25 cellular contexts compared by ENCODE assay signal in genomic region chr16:37511-37910, GRCh38. TPM values are rescaled to one million over a fixed set of nuclear protein-coding genes. Genes with fewer than 3 reads are reported as not detected.
DNase-seq lines count a peak whose midpoint lies in the region; ATAC-seq and TF ChIP-seq lines count a peak whose summit lies in the region.
"Had no signal": no experiment of that assay in that cellular context is flagged by ENCODE, and none has a peak within 500 bp of the region (broad histone marks: within the 10 kb centered on the region; RNA-seq: fewer than 3 reads in every experiment).

No MANE protein-coding gene starts in this region.

- peaks cover 53% of the 10 kb centered on the region for H3K4me1 Mint-ChIP-seq in dendritic cell treated with granulocyte-macrophage colony-stimulating factor and Interleukin-4, amounts not matched to agents 40 ng/mL and 50 ng/mL, for 4 days (ENCODE audit: low read depth)
- H3K4me1 Mint-ChIP-seq in naive thymus-derived CD8-positive, alpha-beta T cell: peaks cover 25 to 69% (median 40%) of the 10 kb centered on the region in 4 donors
- H3K4me1 Mint-ChIP-seq in stimulated activated naive CD8-positive, alpha-beta T cell treated with anti-CD3 and anti-CD28 coated beads, Interleukin-15, amount 100 ng/mL, for 72 hours: peaks cover 56% of the 10 kb centered on the region
- H3K4me1 Mint-ChIP-seq in mesothelial cell of epicardium: peaks cover 10% of the 10 kb centered on the region
- H3K4me1 Mint-ChIP-seq: WTC11 had no signal

- peak; percentile 24 for DNase-seq in CD1c-positive myeloid dendritic cell (ENCODE audit: extremely low spot score)
- peak; percentile 14 to 58 for DNase-seq in NOMO-1 (lab: John Stamatoyannopoulos, UW; ENCODE audit: unreplicated experiment in 2 of 2)
- no peak for DNase-seq in naive thymus-derived CD8-positive, alpha-beta T cell
- DNase-seq in stimulated activated naive CD8-positive, alpha-beta T cell treated with anti-CD3 and anti-CD28 coated beads, Interleukin-15, amount 100 ng/mL, for 72 hours: no peak
- no peak for DNase-seq in mesothelial cell of epicardium (ENCODE audit: low spot score in 2 of 2, unreplicated experiment in 2 of 2)
- no peak for DNase-seq in NCI-H187 treated with DMSO at 0.1 percent for 48 hours (lab: John Stamatoyannopoulos, UW)
- no peak for DNase-seq in NCI-H1417 treated with DMSO at 0.1 percent for 48 hours (lab: John Stamatoyannopoulos, UW)
- DNase-seq: ACHN; activated T-cell treated with anti-CD3 and anti-CD28 coated beads, Interleukin-2, amount 50 U/mL, for 4 hours; central memory CD4-positive, alpha-beta T cell; gastrocnemius medialis; NCI-H187; NCI-H2227 treated with DMSO at 0.1 percent for 48 hours; NCI-H774; nephron progenitor cell; psoas muscle; SJCRH30; stimulated activated CD4-positive, alpha-beta T cell treated with anti-CD3 and anti-CD28 coated beads, Interleukin-1b, Interleukin-23, amount 100 ng/mL, for 48 hours had no signal

- intact Hi-C loops in dendritic cell treated with granulocyte-macrophage colony-stimulating factor and Interleukin-4, amounts not matched to agents 40 ng/mL and 50 ng/mL, for 4 days (cut with micrococcal nuclease): no loop called here

- no peaks in the 10 kb centered on the region for H3K9me3 Mint-ChIP-seq in dendritic cell treated with granulocyte-macrophage colony-stimulating factor and Interleukin-4, amounts not matched to agents 40 ng/mL and 50 ng/mL, for 4 days
- H3K9me3 Mint-ChIP-seq in naive thymus-derived CD8-positive, alpha-beta T cell: no peaks in the 10 kb centered on the region
- no peaks in the 10 kb centered on the region for H3K9me3 Mint-ChIP-seq in stimulated activated naive CD8-positive, alpha-beta T cell treated with anti-CD3 and anti-CD28 coated beads, Interleukin-15, amount 100 ng/mL, for 72 hours
- H3K9me3 Mint-ChIP-seq in mesothelial cell of epicardium: peaks cover 5% of the 10 kb centered on the region
- H3K9me3 Mint-ChIP-seq: activated naive CD4-positive, alpha-beta T cell treated with anti-CD3 and anti-CD28 coated beads, Interleukin-2, amount 50 U/mL, for 24 hours; activated T-cell treated with anti-CD3 and anti-CD28 coated beads, Interleukin-2, amount 50 U/mL, for 4 hours had no signal

- ATAC-seq in naive thymus-derived CD8-positive, alpha-beta T cell: no peak
- no peak for ATAC-seq in stimulated activated naive CD8-positive, alpha-beta T cell treated with anti-CD3 and anti-CD28 coated beads, Interleukin-15, amount 100 ng/mL, for 72 hours
- ATAC-seq: activated T-cell treated with anti-CD3 and anti-CD28 coated beads, Interleukin-2, amount 50 U/mL, for 4 hours; gastrocnemius medialis; Panc1; psoas muscle; stimulated activated naive CD8-positive, alpha-beta T cell treated with anti-CD3 and anti-CD28 coated beads, Interleukin-15, Interleukin-2, amounts not matched to agents 100 U/mL and 50 U/mL, for 24 hours; WTC11 had no signal

- H3K27ac Mint-ChIP-seq in dendritic cell treated with granulocyte-macrophage colony-stimulating factor and Interleukin-4, amounts not matched to agents 40 ng/mL and 50 ng/mL, for 4 days: peak overlapping the region; percentile 11
- peak overlapping the region in 6 of 10 donors; percentile 14 to 93 (median 30) for H3K27ac Mint-ChIP-seq in naive thymus-derived CD8-positive, alpha-beta T cell
- no peak overlapping the region for H3K27ac Mint-ChIP-seq in stimulated activated naive CD8-positive, alpha-beta T cell treated with anti-CD3 and anti-CD28 coated beads, Interleukin-15, amount 100 ng/mL, for 72 hours
- no peak overlapping the region for H3K27ac Mint-ChIP-seq in mesothelial cell of epicardium
- H3K27ac Mint-ChIP-seq: activated naive CD4-positive, alpha-beta T cell treated with anti-CD3 and anti-CD28 coated beads, Interleukin-2, amount 50 U/mL, for 24 hours; nephron progenitor cell had no signal

- no peak for TF ChIP-seq CTCF in mesothelial cell of epicardium (IDR thresholded peaks at IDR 0.05; ENCODE audit: unreplicated experiment)

- POLR2A ChIA-PET in naive thymus-derived CD8-positive, alpha-beta T cell (lab: Charles Lee): interaction anchor here (0.6 to 1.0 kb wide), 2 partner anchors 59 to 90 kb away, joined by 4 to 7 read pairs; no protein-coding TSS in a partner anchor

- H3K4me3 Mint-ChIP-seq in dendritic cell treated with granulocyte-macrophage colony-stimulating factor and Interleukin-4, amounts not matched to agents 40 ng/mL and 50 ng/mL, for 4 days: no peak overlapping the region
- H3K4me3 Mint-ChIP-seq in naive thymus-derived CD8-positive, alpha-beta T cell: peak overlapping the region in 3 of 10 donors; percentile 27 to 52 (median 34)
- no peak overlapping the region for H3K4me3 Mint-ChIP-seq in stimulated activated naive CD8-positive, alpha-beta T cell treated with anti-CD3 and anti-CD28 coated beads, Interleukin-15, amount 100 ng/mL, for 72 hours
- no peak overlapping the region for H3K4me3 Mint-ChIP-seq in mesothelial cell of epicardium
- H3K4me3 Mint-ChIP-seq: activated naive CD4-positive, alpha-beta T cell treated with anti-CD3 and anti-CD28 coated beads, Interleukin-2, amount 50 U/mL, for 24 hours; activated T-cell treated with anti-CD3 and anti-CD28 coated beads, Interleukin-2, amount 50 U/mL, for 4 hours; nephron progenitor cell; WTC11 had no signal

- peaks cover 31% of the 10 kb centered on the region for H3K36me3 Mint-ChIP-seq in dendritic cell treated with granulocyte-macrophage colony-stimulating factor and Interleukin-4, amounts not matched to agents 40 ng/mL and 50 ng/mL, for 4 days (ENCODE audit: low read depth)
- peaks cover 0 to 11% (median 0%) of the 10 kb centered on the region in 3 donors for H3K36me3 Mint-ChIP-seq in naive thymus-derived CD8-positive, alpha-beta T cell
- peaks cover 13% of the 10 kb centered on the region for H3K36me3 Mint-ChIP-seq in mesothelial cell of epicardium

- H3K27me3 Mint-ChIP-seq in dendritic cell treated with granulocyte-macrophage colony-stimulating factor and Interleukin-4, amounts not matched to agents 40 ng/mL and 50 ng/mL, for 4 days: no peaks in the 10 kb centered on the region
- no peaks in the 10 kb centered on the region for H3K27me3 Mint-ChIP-seq in naive thymus-derived CD8-positive, alpha-beta T cell
- no peaks in the 10 kb centered on the region for H3K27me3 Mint-ChIP-seq in stimulated activated naive CD8-positive, alpha-beta T cell treated with anti-CD3 and anti-CD28 coated beads, Interleukin-15, amount 100 ng/mL, for 72 hours
- H3K27me3 Mint-ChIP-seq in mesothelial cell of epicardium (ENCODE audit: low read depth): no peaks in the 10 kb centered on the region
- H3K27me3 Mint-ChIP-seq: activated naive CD4-positive, alpha-beta T cell treated with anti-CD3 and anti-CD28 coated beads, Interleukin-2, amount 50 U/mL, for 24 hours had no signal

RNA-seq across cellular contexts. Expression of gene POLR3K, which starts 15.9 kb away (rescaled TPM):
- total RNA-seq in naive thymus-derived CD8-positive, alpha-beta T cell: 10 to 100 TPM; 16.2 to 17.1 TPM
- 10 to 100 TPM; 20.9 to 29.5 (median 23.1) TPM for polyA plus RNA-seq in naive thymus-derived CD8-positive, alpha-beta T cell
- 8.7 to 9.2 TPM (median 9.1 TPM) in 3 replicates for total RNA-seq in mesothelial cell of epicardium
- total RNA-seq: ascending aorta had no signal

RNA-seq across cellular contexts. Expression of gene SNRNP25, which starts 16.1 kb away (rescaled TPM):
- total RNA-seq in naive thymus-derived CD8-positive, alpha-beta T cell: 10 to 100 TPM in 1 of 2 experiments, 1 to 10 TPM in 1; 9.5 to 11.3 TPM
- polyA plus RNA-seq in naive thymus-derived CD8-positive, alpha-beta T cell: 10 to 100 TPM; 20.2 to 30.2 (median 22.3) TPM
- total RNA-seq in mesothelial cell of epicardium: 33.1 to 34.8 TPM (median 33.9 TPM) in 3 replicates
- total RNA-seq: ascending aorta had no signal

RNA-seq across cellular contexts. Expression of gene RHBDF1, which starts 34.9 kb away (rescaled TPM):
- total RNA-seq in naive thymus-derived CD8-positive, alpha-beta T cell: not detected
- polyA plus RNA-seq in naive thymus-derived CD8-positive, alpha-beta T cell: under 1 TPM in 1 of 3 donors, not detected in 2; 0.50 TPM
- 73.5 to 81.2 TPM (median 73.5 TPM) in 3 replicates for total RNA-seq in mesothelial cell of epicardium
- total RNA-seq: T-helper 2 cell treated with Interferon-gamma antibody and Interleukin-4, amounts not matched to agents 100 ng/mL and 5 ng/mL, for 36 hours had no signal

RNA-seq across cellular contexts. Expression of gene MPG, which starts 40.5 kb away (rescaled TPM):
- 10 to 100 TPM; 24.5 to 27.2 TPM for total RNA-seq in naive thymus-derived CD8-positive, alpha-beta T cell
- polyA plus RNA-seq in naive thymus-derived CD8-positive, alpha-beta T cell: 10 to 100 TPM; 46.0 to 57.7 (median 51.8) TPM
- 43.4 to 44.7 TPM (median 44.2 TPM) in 3 replicates for total RNA-seq in mesothelial cell of epicardium

Comparison
In these comparisons a context has a peak if more than half of its experiments do, and no peak if none do; other contexts are left out.
1. DNase-seq: peak in CD1c-positive myeloid dendritic cell (single experiment) and NOMO-1 (2 of 2); none in naive thymus-derived CD8-positive, alpha-beta T cell (0 of 10), stimulated activated naive CD8-positive, alpha-beta T cell treated with anti-CD3 and anti-CD28 coated beads, Interleukin-15, amount 100 ng/mL, for 72 hours (0 of 2), mesothelial cell of epicardium (0 of 2), NCI-H187 treated with DMSO at 0.1 percent for 48 hours (single experiment) and NCI-H1417 treated with DMSO at 0.1 percent for 48 hours (single experiment).
2. H3K27ac Mint-ChIP-seq: peak in dendritic cell treated with granulocyte-macrophage colony-stimulating factor and Interleukin-4, amounts not matched to agents 40 ng/mL and 50 ng/mL, for 4 days (single experiment) and naive thymus-derived CD8-positive, alpha-beta T cell (6 of 10); none in stimulated activated naive CD8-positive, alpha-beta T cell treated with anti-CD3 and anti-CD28 coated beads, Interleukin-15, amount 100 ng/mL, for 72 hours (0 of 2) and mesothelial cell of epicardium (single experiment).
3. RNA of gene RHBDF1, which starts 34.9 kb away (total RNA-seq): 73.5 to 81.2 TPM in mesothelial cell of epicardium; not detected in naive thymus-derived CD8-positive, alpha-beta T cell; every median in the first group is over 10 times any median in the second.